10 cellular contexts compared by ENCODE assay signal in genomic region chr22:39242389-39242808, GRCh38. TPM values are rescaled to one million over a fixed set of nuclear protein-coding genes. Genes with fewer than 3 reads are reported as not detected.
A peak's percentile ranks its signal among the peaks of the same experiment; 100 is the strongest.
DNase-seq lines count a peak whose midpoint lies in the region; ATAC-seq and TF ChIP-seq lines count a peak whose summit lies in the region.
"Had no signal": no experiment of that assay in that cellular context is flagged by ENCODE, and none has a peak within 500 bp of the region (broad histone marks: within the 10 kb centered on the region; RNA-seq: fewer than 3 reads in every experiment).

No MANE protein-coding gene starts in this region.

- H3K9me3 Mint-ChIP-seq in CD8-positive, alpha-beta T cell, result no peaks in the 10 kb centered on the region
- peaks cover 10% of the 10 kb centered on the region for H3K9me3 Mint-ChIP-seq in glutamatergic neuron (ENCODE audit: unreplicated experiment)

- peaks cover 47% of the 10 kb centered on the region for H3K4me1 ChIP-seq in CD8-positive, alpha-beta T cell (ENCODE audit: insufficient read depth, low read length)
- peaks cover 61% of the 10 kb centered on the region for H3K4me1 ChIP-seq in psoas muscle

- intact Hi-C loops in CD8-positive, alpha-beta T cell (cut with DNase I, micrococcal nuclease), result loop anchor here (1.0 to 10.0 kb wide), 9 partner anchors 35 to 805 kb away; partner anchors contain the start of genes CBX7 (in 2 of the 2), RPL3 (in 2 of the 2), ATF4 (in 1 of the 2) and CBX6 (in 1 of the 2)
- intact Hi-C loops in psoas muscle (cut with DNase I), result loop anchor here in 1 of 2 donors (5.0 kb wide), 2 partner anchors 35 to 70 kb away; no protein-coding TSS in a partner anchor

- peak overlapping the region; percentile 36 for H3K27ac ChIP-seq in CD8-positive, alpha-beta T cell (ENCODE audit: low read depth, low read length)
- peak overlapping the region; percentile 87 for H3K27ac ChIP-seq in psoas muscle

- peaks cover 3% of the 10 kb centered on the region for H3K27me3 ChIP-seq in CD8-positive, alpha-beta T cell (ENCODE audit: insufficient read depth, low read length)
- no peaks in the 10 kb centered on the region for H3K27me3 ChIP-seq in psoas muscle (ENCODE audit: insufficient read depth in 3 of 3, low read length in 2 of 3)

- H3K9me3 ChIP-seq in CD8-positive, alpha-beta T cell (ENCODE audit: low read length), result no peaks in the 10 kb centered on the region
- H3K9me3 ChIP-seq in psoas muscle, result no peaks in the 10 kb centered on the region

- TF ChIP-seq CTCF in CD8-positive, alpha-beta T cell (IDR thresholded peaks at IDR 0.05), result no peak
- no peak for TF ChIP-seq CTCF in glutamatergic neuron (IDR thresholded peaks at IDR 0.05; ENCODE audit: partially characterized antibody, unreplicated experiment)
- no peak for TF ChIP-seq CTCF in psoas muscle (IDR thresholded peaks at IDR 0.05)

- H3K27me3 Mint-ChIP-seq in CD8-positive, alpha-beta T cell (ENCODE audit: low read depth), result peaks cover 4% of the 10 kb centered on the region
- H3K27me3 Mint-ChIP-seq in glutamatergic neuron (ENCODE audit: unreplicated experiment), result peaks cover 18% of the 10 kb centered on the region

- no peak overlapping the region for H3K4me3 Mint-ChIP-seq in CD8-positive, alpha-beta T cell
- H3K4me3 Mint-ChIP-seq in glutamatergic neuron (ENCODE audit: unreplicated experiment), result no peak overlapping the region

- CTCF ChIA-PET in CD8-positive, alpha-beta T cell (lab: Charles Lee), result interaction anchor here (0.9 to 1.3 kb wide), 2 partner anchors 72 to 100 kb away, joined by 3 to 7 read pairs; no protein-coding TSS in a partner anchor

- H3K27ac Mint-ChIP-seq in CD8-positive, alpha-beta T cell, result no peak overlapping the region
- no peak overlapping the region for H3K27ac Mint-ChIP-seq in glutamatergic neuron (ENCODE audit: unreplicated experiment)

- DNase-seq in CD8-positive, alpha-beta T cell, result no peak
- DNase-seq in RPMI8226, result peak; percentile 86
- DNase-seq in glutamatergic neuron, result peak; percentile 58
- DNase-seq in psoas muscle, result no peak
- DNase-seq in COR-L47 (lab: John Stamatoyannopoulos, UW), result no peak
- DNase-seq in activated gamma-delta T cell (lab: John Stamatoyannopoulos, UW), result no peak
- no peak for DNase-seq in glomerular visceral epithelial cell (ENCODE audit: extremely low spot score)
- DNase-seq: DND-41 had no signal

- H3K4me3 ChIP-seq in CD8-positive, alpha-beta T cell (ENCODE audit: low read depth, low read length), result peak overlapping the region; percentile 69
- peak overlapping the region; percentile 73 for H3K4me3 ChIP-seq in psoas muscle

- POLR2A ChIA-PET in CD8-positive, alpha-beta T cell (lab: Charles Lee), result interaction anchor here (1.2 to 3.3 kb wide), 5 partner anchors 12 to 90 kb away, joined by 3 to 19 read pairs (median 5); partner anchors contain the start of genes CBX7 and RPL3

- 2 to 9% (median 5%) methylated on average over 9 to 52 of the region's 54 CpGs for WGBS in psoas muscle, 3 donors

- no peak for ATAC-seq in CD8-positive, alpha-beta T cell
- no peak for ATAC-seq in psoas muscle
- no peak for ATAC-seq in HG02623 (IDR thresholded peaks at IDR 0.05; ENCODE audit: unreplicated experiment)

- peaks cover 54% of the 10 kb centered on the region for H3K4me1 Mint-ChIP-seq in CD8-positive, alpha-beta T cell (ENCODE audit: low read depth)
- H3K4me1 Mint-ChIP-seq in glutamatergic neuron (ENCODE audit: low read depth, unreplicated experiment), result peaks cover 6% of the 10 kb centered on the region

- no peaks in the 10 kb centered on the region for H3K36me3 ChIP-seq in CD8-positive, alpha-beta T cell (ENCODE audit: insufficient read depth, low read length)
- no peaks in the 10 kb centered on the region for H3K36me3 ChIP-seq in psoas muscle (ENCODE audit: insufficient read depth in 1 of 2, low read depth in 1 of 2)

- peaks cover 2% of the 10 kb centered on the region for H3K36me3 Mint-ChIP-seq in CD8-positive, alpha-beta T cell
- H3K36me3 Mint-ChIP-seq in glutamatergic neuron (ENCODE audit: unreplicated experiment), result no peaks in the 10 kb centered on the region
- H3K36me3 Mint-ChIP-seq: brain had no signal

RNA-seq across cellular contexts. Expression of gene PDGFB, which starts 2.4 kb away (rescaled TPM):
- 1 to 10 TPM; 1.8 to 2.4 TPM for total RNA-seq in CD8-positive, alpha-beta T cell
- 0.44 TPM for total RNA-seq in glutamatergic neuron (ENCODE audit: unreplicated experiment)
- total RNA-seq in psoas muscle, result 10 to 100 TPM in 3 of 4 donors, 1 to 10 TPM in 1; 7.5 to 16.4 (median 14.0) TPM
- 10 to 100 TPM in 1 of 3 donors, 1 to 10 TPM in 2; 5.2 to 10.1 (median 5.8) TPM for polyA plus RNA-seq in psoas muscle

Comparison
In these comparisons a context has a peak if more than half of its experiments do, and no peak if none do; other contexts are left out.
1. DNase-seq: peak in RPMI8226 (single experiment) and glutamatergic neuron (single experiment); none in CD8-positive, alpha-beta T cell (0 of 7), psoas muscle (0 of 2), COR-L47 (single experiment), activated gamma-delta T cell (single experiment) and glomerular visceral epithelial cell (single experiment).